In the genomic region with DNA sequence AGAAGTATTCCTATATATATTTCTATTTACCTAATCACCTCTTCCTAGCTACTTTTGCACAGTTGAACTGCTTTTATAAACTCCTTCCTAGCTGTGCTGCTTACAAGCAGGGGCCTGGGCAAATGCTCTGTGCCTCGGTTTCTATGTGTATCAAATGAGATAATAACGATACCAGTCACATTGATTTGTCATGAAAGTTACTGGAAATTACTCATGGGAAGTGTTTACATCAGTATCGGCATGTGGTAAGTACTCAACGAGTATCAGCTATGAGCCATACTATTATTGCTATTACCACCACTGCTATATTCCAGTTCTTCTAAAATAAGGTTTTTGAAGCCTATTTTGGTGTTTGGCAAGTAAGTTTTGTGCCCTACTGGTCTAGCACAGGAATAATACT, we compare ENCODE assay signal across 23 cellular contexts. TPM values are rescaled to one million over a fixed set of nuclear protein-coding genes. Genes with fewer than 3 reads are reported as not detected.
DNase-seq lines count a peak whose midpoint lies in the region; ATAC-seq, FAIRE-seq and TF ChIP-seq lines count a peak whose summit lies in the region.
"Had no signal": no experiment of that assay in that cellular context is flagged by ENCODE, and none has a peak within 500 bp of the region (broad histone marks: within the 10 kb centered on the region; RNA-seq: fewer than 3 reads in every experiment).

No MANE protein-coding gene starts in this region.

- in situ Hi-C loops in HepG2 (cut with HindIII; ENCODE audit: extremely low pct_ligation_motif_present, low pct_unique_long_range_greater_than_20kb), result no loop called here

- H3K4me1 ChIP-seq in heart left ventricle (peaks cover 9 to 76% (median 62%) of the 10 kb centered on the region in 12 donors), uterus (peaks cover 0 to 5% of the 10 kb centered on the region in 2 donors), HepG2 (ENCODE audit: insufficient read depth, low read length) (no peaks in the 10 kb centered on the region), mucosa of descending colon (ENCODE audit: low read depth) (no peaks in the 10 kb centered on the region)

- H3K27ac ChIP-seq in heart left ventricle (peak overlapping the region in 8 of 12 donors; percentile 8 to 98 (median 92)), uterus (peak overlapping the region; percentile 93 to 98), HepG2 (ENCODE audit: extremely low read length, insufficient read depth, low read length) (no peak overlapping the region)
- H3K27ac ChIP-seq: BLaER1, psoas muscle, SK-N-MC had no signal

- intact Hi-C loops in heart left ventricle (cut with DNase I) (no loop called here), left ventricle myocardium superior (cut with micrococcal nuclease) (no loop called here), uterus (cut with DNase I; ENCODE audit: low total_unique reads) (no loop called here), HepG2 (cut with micrococcal nuclease; ENCODE audit: unreplicated experiment) (no loop called here), mucosa of descending colon (cut with DNase I, micrococcal nuclease) (no loop called here)

- DNase-seq in heart left ventricle (no peak), left ventricle myocardium superior (no peak), dermis blood vessel endothelial cell (peak; percentile 72), lung microvascular endothelial cell (ENCODE audit: low read depth in 2 of 2) (peak; percentile 55 to 76), uterus (no peak), HepG2 (ENCODE audit: low spot score) (no peak), mucosa of descending colon (no peak), GDM1 (lab: John Stamatoyannopoulos, UW) (no peak)
- DNase-seq: 8988T; activated gamma-delta T cell; amniotic stem cell; DMS 273 treated with DMSO at 0.1 percent for 48 hours; glutamatergic neuron; MG63; NCI-H146; Peyer's patch; psoas muscle; stimulated activated CD4-positive, alpha-beta T cell treated with anti-CD3 and anti-CD28 coated beads, Interleukin-4, amount 100 ng/mL, for 4 hours; T1000; testis had no signal

- H3K4me3 ChIP-seq in heart left ventricle, result peak overlapping the region in 3 of 12 donors; percentile 10 to 97 (median 70)
- no peak overlapping the region for H3K4me3 ChIP-seq in uterus
- H3K4me3 ChIP-seq in HepG2 (replicated peaks in 1 of 3; ENCODE audit: insufficient read depth in 1 of 3, low read depth in 2 of 3, low read length in 3 of 3), result no peak overlapping the region
- no peak overlapping the region for H3K4me3 ChIP-seq in mucosa of descending colon
- H3K4me3 ChIP-seq: BLaER1, MG63, SK-N-MC, smooth muscle cell, testis had no signal

- ATAC-seq in heart left ventricle (no peak), left ventricle myocardium superior (no peak), HepG2 (no peak), mucosa of descending colon (no peak)
- ATAC-seq: psoas muscle had no signal

- no peak for TF ChIP-seq RAD21 in HepG2 (CRISPR knock-in tag; IDR thresholded peaks at IDR 0.05)

- H3K9ac ChIP-seq in HepG2 (ENCODE audit: insufficient read depth, low read depth, low read length), result no peak overlapping the region
- H3K9ac ChIP-seq: BLaER1 had no signal

- H3K4me2 ChIP-seq in HepG2 (ENCODE audit: low read depth, low read length), result no peak overlapping the region
- H3K4me2 ChIP-seq: BLaER1, smooth muscle cell had no signal

- BruUV-seq in HepG2 (replicated peaks; lab: Mats Ljungman, UMichigan), result no TSS peak

- TF ChIP-seq CTCF in heart left ventricle (IDR thresholded peaks at IDR 0.05) (no peak), uterus (IDR thresholded peaks at IDR 0.05) (no peak), HepG2 (CRISPR knock-in tag; IDR thresholded peaks at IDR 0.05) (no peak), mucosa of descending colon (IDR thresholded peaks at IDR 0.05) (no peak)

- TF ChIP-seq EP300 in HepG2 (IDR thresholded peaks at IDR 0.05; ENCODE audit: low read depth in 2 of 2, low read length in 2 of 2) (no peak), HepG2 (CRISPR knock-in tag; IDR thresholded peaks at IDR 0.05; ENCODE audit: borderline replicate concordance) (no peak)

- no peak overlapping the region for H2AFZ ChIP-seq in HepG2 (ENCODE audit: low read length)

- H3K27me3 ChIP-seq in heart left ventricle, result peaks cover 0 to 7% (median 0%) of the 10 kb centered on the region in 9 donors
- no peaks in the 10 kb centered on the region for H3K27me3 ChIP-seq in uterus
- peaks cover 4 to 19% of the 10 kb centered on the region in 2 experiments; a peak in 4 of 5 replicates for H3K27me3 ChIP-seq in HepG2 (ENCODE audit: control insufficient read depth in 1 of 2, insufficient read depth in 2 of 2, low read length in 2 of 2)
- H3K27me3 ChIP-seq: MG63, Peyer's patch, testis had no signal

- no peaks in the 10 kb centered on the region for H4K20me1 ChIP-seq in HepG2 (ENCODE audit: insufficient read depth, low read length)
- H4K20me1 ChIP-seq: BLaER1 had no signal

- POLR2A ChIA-PET in HepG2 (lab: Yijun Ruan, JAX), result no interaction called here

- no peak for TF ChIP-seq POLR2A in heart left ventricle (IDR thresholded peaks at IDR 0.05)
- no peak for TF ChIP-seq POLR2A in uterus (IDR thresholded peaks at IDR 0.05)
- TF ChIP-seq POLR2A in HepG2 (IDR thresholded peaks at IDR 0.05; ENCODE audit: insufficient read depth in 1 of 2, low read depth in 2 of 2, low read length in 2 of 2), result no peak

- H3K36me3 ChIP-seq in heart left ventricle (peaks cover 0 to 32% (median 4%) of the 10 kb centered on the region in 9 donors), uterus (no peaks in the 10 kb centered on the region), HepG2 (replicated peaks in 1 of 2; ENCODE audit: control insufficient read depth in 1 of 2, insufficient read depth in 2 of 2, low read length in 2 of 2) (no peaks in the 10 kb centered on the region), mucosa of descending colon (ENCODE audit: low read depth) (no peaks in the 10 kb centered on the region)
- H3K36me3 ChIP-seq: BLaER1, Peyer's patch had no signal

- WGBS in heart left ventricle, 4 donors, result 71 to 79% (median 77%) methylated on average over 4 of the region's 4 CpGs
- WGBS in HepG2 (ENCODE audit: low lambda C conversion rate), result 17% methylated on average over 4 of the region's 4 CpGs

- CTCF ChIA-PET in HepG2 (lab: Yijun Ruan, JAX; ENCODE audit: low intra/inter-chr PET ratio, low total read pairs), result no interaction called here

- no peak for FAIRE-seq in HepG2 (lab: Jason Lieb, UNC)

- H3K9me3 ChIP-seq in heart left ventricle (no peaks in the 10 kb centered on the region), uterus (no peaks in the 10 kb centered on the region), HepG2 (ENCODE audit: low read length) (no peaks in the 10 kb centered on the region), mucosa of descending colon (no peaks in the 10 kb centered on the region)
- H3K9me3 ChIP-seq: MG63, Peyer's patch, psoas muscle, testis had no signal

- no peaks in the 10 kb centered on the region for H3K79me2 ChIP-seq in HepG2 (ENCODE audit: insufficient read depth, low read length)

TF ChIP-seq in HepG2, 621 proteins besides CTCF, POLR2A, EP300 and RAD21:
- TF ChIP-seq ZNF572 (CRISPR knock-in tag; IDR thresholded peaks at IDR 0.05) (no peak), FIP1L1 (IDR thresholded peaks at IDR 0.05; ENCODE audit: borderline replicate concordance, insufficient read depth, low read depth, low read length) (no peak)

RNA-seq across cellular contexts. Expression of a gene that starts 4.9 kb away (rescaled TPM):
- total RNA-seq in heart left ventricle, result 100 to 1,000 TPM in 2 of 9 donors, 10 to 100 TPM in 7; 42.6 to 132 (median 77.7) TPM
- polyA plus RNA-seq in heart left ventricle, result 10 to 100 TPM; 23.8 to 55.9 TPM
- 50.6 TPM for total RNA-seq in left ventricle myocardium superior
- total RNA-seq in dermis blood vessel endothelial cell, result 661 and 842 TPM in 2 replicates
- total RNA-seq in lung microvascular endothelial cell, result 456 and 465 TPM in 2 replicates
- total RNA-seq in uterus, result 100 to 1,000 TPM; 107 to 329 (median 271) TPM
- total RNA-seq in HepG2 (2016; rRNA removed; fragmentation: Illumina TruSeq; extraction: Trizol), result not detected in 2 replicates
- total RNA-seq in HepG2 (2016; cell fraction: cytosol; rRNA removed; fragmentation: Illumina TruSeq; extraction: Trizol; ENCODE audit: low read depth), result not detected in 2 replicates
- not detected in 2 replicates for total RNA-seq in HepG2 (2016; cell fraction: insoluble cytoplasmic fraction; rRNA removed; fragmentation: Illumina TruSeq; extraction: Trizol)
- total RNA-seq in HepG2 (2016; cell fraction: membrane; rRNA removed; fragmentation: Illumina TruSeq; extraction: Trizol), result not detected in 2 replicates
- total RNA-seq in HepG2 (2016; cell fraction: nucleus; rRNA removed; fragmentation: Illumina TruSeq; extraction: Trizol), result not detected in 2 replicates
- not detected in 2 replicates for polyA plus RNA-seq in HepG2 (2011; rRNA removed)
- polyA plus RNA-seq in HepG2 (2011; cell fraction: cytosol; rRNA removed), result not detected in 2 replicates
- polyA plus RNA-seq in HepG2 (2011; cell fraction: nucleus; rRNA removed), result not detected in 2 replicates
- 0.05 TPM in 1 of 2 replicates, not detected in the other for polyA plus RNA-seq in HepG2 (2012)
- polyA plus RNA-seq in HepG2 (2016; cell fraction: cytosol; fragmentation: Illumina TruSeq; extraction: Trizol; ENCODE audit: low read depth), result not detected in 2 replicates
- polyA plus RNA-seq in HepG2 (2016; cell fraction: insoluble cytoplasmic fraction; fragmentation: Illumina TruSeq; extraction: Trizol; ENCODE audit: low read depth), result not detected in 2 replicates
- polyA plus RNA-seq in HepG2 (2016; cell fraction: membrane; fragmentation: Illumina TruSeq; extraction: Trizol; ENCODE audit: low read depth), result not detected in 2 replicates
- polyA plus RNA-seq in HepG2 (2016; cell fraction: nucleus; fragmentation: Illumina TruSeq; extraction: Trizol; ENCODE audit: insufficient read depth, low read depth), result not detected in 2 replicates
- 0.30 TPM in 1 of 2 replicates, not detected in the other for polyA minus RNA-seq in HepG2 (2011; rRNA and poly(A)+ RNA removed; ENCODE audit: low replicate concordance)
- not detected in 2 replicates for polyA minus RNA-seq in HepG2 (2011; cell fraction: cytosol; rRNA and poly(A)+ RNA removed)
- not detected in 2 replicates for polyA minus RNA-seq in HepG2 (2011; cell fraction: nucleus; rRNA and poly(A)+ RNA removed)
- total RNA-seq in mucosa of descending colon, result 100 to 1,000 TPM in 1 of 3 donors, 10 to 100 TPM in 2; 15.9 to 101 (median 37.0) TPM

Comparison
In these comparisons a context has a peak if more than half of its experiments do, and no peak if none do; other contexts are left out.
1. DNase-seq: peak in dermis blood vessel endothelial cell (single experiment) and lung microvascular endothelial cell (2 of 2); none in heart left ventricle (0 of 5), left ventricle myocardium superior (single experiment), uterus (0 of 2), HepG2 (single experiment), mucosa of descending colon (0 of 3) and GDM1 (single experiment).
2. RNA of a gene that starts 4.9 kb away (total RNA-seq): 661 to 842 TPM in dermis blood vessel endothelial cell, 456 to 465 TPM in lung microvascular endothelial cell, 107 to 329 TPM in uterus, 42.6 to 132 TPM in heart left ventricle, 50.6 TPM in left ventricle myocardium superior (single experiment) and 15.9 to 101 TPM in mucosa of descending colon; not detected in HepG2; every median in the first group is over 10 times any median in the second.